Comparison of ENCODE assay signal across 9 cellular contexts in the genomic region with DNA sequence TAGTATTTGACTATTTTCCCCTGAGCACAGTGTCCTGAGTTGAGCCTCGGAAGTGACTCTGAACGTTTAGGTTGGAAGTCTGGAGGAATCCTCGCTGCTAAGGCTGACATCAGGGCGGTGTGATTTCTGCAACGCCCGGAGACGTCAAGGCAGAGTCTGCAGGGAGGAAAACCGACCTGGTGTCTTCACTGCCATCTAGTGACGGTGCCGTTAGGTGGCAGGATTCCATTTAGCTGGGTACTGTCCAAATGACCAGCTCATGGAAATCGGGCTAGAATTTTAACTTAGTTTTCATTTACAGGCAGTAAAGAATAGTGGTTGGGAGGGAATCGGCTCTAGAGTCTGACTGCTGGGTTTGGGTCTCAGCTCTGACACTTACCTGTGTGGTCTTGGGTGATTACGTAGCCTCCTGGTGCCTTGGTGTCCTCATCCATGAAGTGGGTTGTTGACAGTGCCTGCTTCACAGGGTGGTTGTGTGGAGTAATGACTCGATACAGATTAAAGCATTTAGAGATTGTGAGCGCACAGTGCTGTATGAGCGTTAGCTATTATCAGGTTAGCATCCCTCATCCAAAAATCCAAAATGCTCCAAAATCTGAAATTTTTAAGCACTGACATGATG. TPM values are rescaled to one million over a fixed set of nuclear protein-coding genes. Genes with fewer than 3 reads are reported as not detected.
DNase-seq lines count a peak whose midpoint lies in the region; ATAC-seq and TF ChIP-seq lines count a peak whose summit lies in the region.
"Had no signal": no experiment of that assay in that cellular context is flagged by ENCODE, and none has a peak within 500 bp of the region (broad histone marks: within the 10 kb centered on the region; RNA-seq: fewer than 3 reads in every experiment).

No MANE protein-coding gene starts in this region.

- DNase-seq in A673 (ENCODE audit: low spot score) (peak; percentile 61), GM04504 (ENCODE audit: low read depth) (peak; percentile 58), NCI-H1694 treated with DMSO at 0.1 percent for 48 hours (lab: John Stamatoyannopoulos, UW) (peak; percentile 3), amniotic epithelial cell (ENCODE audit: low read depth) (peak; percentile 27), iPS DF 4.7 (ENCODE audit: extremely low read depth, low spot score) (peak; percentile 60)
- peak in 1 of 2 donors; percentile 19 for DNase-seq in stimulated activated naive CD8-positive, alpha-beta T cell treated with anti-CD3 and anti-CD28 coated beads, Interleukin-15, amount 100 ng/mL, for 72 hours

- H3K4me3 ChIP-seq in A673 (ENCODE audit: low read depth, low read length, poor library complexity, severe bottlenecking), result no peak overlapping the region

- no peaks in the 10 kb centered on the region for H3K36me3 ChIP-seq in A673 (ENCODE audit: insufficient read depth, low read length, poor library complexity, severe bottlenecking)

- no peaks in the 10 kb centered on the region for H3K4me1 ChIP-seq in A673 (ENCODE audit: insufficient read depth, low read length, poor library complexity, severe bottlenecking)

- H3K27ac Mint-ChIP-seq in stimulated activated naive CD8-positive, alpha-beta T cell treated with anti-CD3 and anti-CD28 coated beads, Interleukin-15, amount 100 ng/mL, for 72 hours, result no peak overlapping the region
- H3K27ac Mint-ChIP-seq: stimulated activated naive CD8-positive, alpha-beta T cell treated with anti-CD3 and anti-CD28 coated beads, Interleukin-15, Interleukin-2, amounts not matched to agents 100 ng/mL and 50 ng/mL, for 24 hours had no signal

- H3K9me3 Mint-ChIP-seq in stimulated activated naive CD8-positive, alpha-beta T cell treated with anti-CD3 and anti-CD28 coated beads, Interleukin-15, amount 100 ng/mL, for 72 hours, result no peaks in the 10 kb centered on the region

- H3K27me3 ChIP-seq in A673 (replicated peaks; ENCODE audit: insufficient read depth, low read depth, low read length, poor library complexity), result peaks cover 17% of the 10 kb centered on the region

- ATAC-seq in stimulated activated naive CD8-positive, alpha-beta T cell treated with anti-CD3 and anti-CD28 coated beads, Interleukin-15, amount 100 ng/mL, for 72 hours, result peak; percentile 69
- ATAC-seq in GM21529 (IDR thresholded peaks at IDR 0.05; ENCODE audit: unreplicated experiment) (no peak), GM18505 (IDR thresholded peaks at IDR 0.05; ENCODE audit: unreplicated experiment) (no peak)

- peak; percentile 77 for TF ChIP-seq CTCF in A673 (conservative IDR thresholded peaks at IDR 0.05; ENCODE audit: low read depth, low read length)

- intact Hi-C loops in A673 (cut with micrococcal nuclease; ENCODE audit: unreplicated experiment), result no loop called here

- CTCF ChIA-PET in A673 (lab: Charles Lee), result interaction anchor here (0.6 to 1.0 kb wide), 4 partner anchors 12 to 604 kb away, joined by 3 to 4 read pairs (median 4); no protein-coding TSS in a partner anchor

- no TSS peak for BruUV-seq in A673 (replicated peaks; lab: Mats Ljungman, UMichigan)

- POLR2A ChIA-PET in A673 (lab: Charles Lee; ENCODE audit: low non-redundant PET), result interaction anchor here (0.8 kb wide), 1 partner anchor 819 kb away, joined by 3 read pairs; no protein-coding TSS in a partner anchor

- no peak overlapping the region for H3K4me3 Mint-ChIP-seq in stimulated activated naive CD8-positive, alpha-beta T cell treated with anti-CD3 and anti-CD28 coated beads, Interleukin-15, amount 100 ng/mL, for 72 hours
- H3K4me3 Mint-ChIP-seq: stimulated activated naive CD8-positive, alpha-beta T cell treated with anti-CD3 and anti-CD28 coated beads, Interleukin-15, Interleukin-2, amounts not matched to agents 100 ng/mL and 50 ng/mL, for 24 hours had no signal

- H3K4me1 Mint-ChIP-seq in stimulated activated naive CD8-positive, alpha-beta T cell treated with anti-CD3 and anti-CD28 coated beads, Interleukin-15, amount 100 ng/mL, for 72 hours, result peaks cover 6% of the 10 kb centered on the region

- H3K27ac ChIP-seq in A673 (ENCODE audit: low read depth, low read length, poor library complexity, severe bottlenecking), result no peak overlapping the region

- H3K9me3 ChIP-seq in A673 (ENCODE audit: low read depth, low read length, poor library complexity, severe bottlenecking), result no peaks in the 10 kb centered on the region

- H3K27me3 Mint-ChIP-seq in stimulated activated naive CD8-positive, alpha-beta T cell treated with anti-CD3 and anti-CD28 coated beads, Interleukin-15, amount 100 ng/mL, for 72 hours, result peaks cover 51% of the 10 kb centered on the region

- no peak for TF ChIP-seq POLR2A in GM18505 (IDR thresholded peaks at IDR 0.05; ENCODE audit: borderline replicate concordance, extremely low read depth, insufficient read depth, insufficient read length)

RNA-seq across cellular contexts. Expression of gene FOXF2, which starts 35.0 kb away (rescaled TPM):
- total RNA-seq in A673 (2021), result 0.13 TPM in 2 replicates
